In genomic region chr6:142104820-142105219, GRCh38 we compare ENCODE assay signal across 12 cellular contexts. TPM values are rescaled to one million over a fixed set of nuclear protein-coding genes. Genes with fewer than 3 reads are reported as not detected.
"Had no signal": no experiment of that assay in that cellular context is flagged by ENCODE, and none has a peak within 500 bp of the region (broad histone marks: within the 10 kb centered on the region; RNA-seq: fewer than 3 reads in every experiment).

No MANE protein-coding gene starts in this region.

RNA-seq across cellular contexts. Expression of gene GJE1, which starts 27.9 kb away (rescaled TPM):
- total RNA-seq: OCI-LY7, PC-3, PC-9, Peyer's patch, Right ventricle myocardium inferior, Right ventricle myocardium superior, RPMI7951, SJCRH30, SJSA1, SK-MEL-5, T-cell had no signal
- polyA plus RNA-seq: SK-N-SH had no signal

RNA-seq across cellular contexts. Expression of gene NMBR, which starts 42.1 kb away (rescaled TPM):
- total RNA-seq: OCI-LY7, PC-3, Peyer's patch, Right ventricle myocardium inferior, Right ventricle myocardium superior, RPMI7951, SJSA1, SK-MEL-5, T-cell had no signal
- polyA plus RNA-seq: SK-N-SH had no signal
